ENCODE assay signal across 9 cellular contexts in genomic region chr1:151837197-151837596, GRCh38. TPM values are rescaled to one million over a fixed set of nuclear protein-coding genes. Genes with fewer than 3 reads are reported as not detected.
DNase-seq lines count a peak whose midpoint lies in the region; ATAC-seq and TF ChIP-seq lines count a peak whose summit lies in the region.
"Had no signal": no experiment of that assay in that cellular context is flagged by ENCODE, and none has a peak within 500 bp of the region (broad histone marks: within the 10 kb centered on the region; RNA-seq: fewer than 3 reads in every experiment).

No MANE protein-coding gene starts in this region.

- H3K9ac ChIP-seq in neuronal stem cell (ENCODE audit: low read depth, low read length, poor library complexity): no peak overlapping the region

- no peak overlapping the region for H2AFZ ChIP-seq in neuronal stem cell (ENCODE audit: low read length)

- H3K36me3 Mint-ChIP-seq in activated T-cell treated with anti-CD3 and anti-CD28 coated beads, Interleukin-2, amount 50 U/mL, for 24 hours (ENCODE audit: low read depth): peaks cover 28% of the 10 kb centered on the region
- peaks cover 3% of the 10 kb centered on the region for H3K36me3 Mint-ChIP-seq in stimulated activated naive CD8-positive, alpha-beta T cell treated with anti-CD3 and anti-CD28 coated beads, Interleukin-15, Interleukin-2, amounts not matched to agents 100 ng/mL and 50 ng/mL, for 24 hours (ENCODE audit: low read depth)

- no peak for TF ChIP-seq CTCF in VCaP (conservative IDR thresholded peaks at IDR 0.05)

- H3K4me3 Mint-ChIP-seq in activated T-cell treated with anti-CD3 and anti-CD28 coated beads, Interleukin-2, amount 50 U/mL, for 24 hours: peak overlapping the region; percentile 81
- H3K4me3 Mint-ChIP-seq in stimulated activated naive CD8-positive, alpha-beta T cell treated with anti-CD3 and anti-CD28 coated beads, Interleukin-15, Interleukin-2, amounts not matched to agents 100 ng/mL and 50 ng/mL, for 24 hours: peak overlapping the region; percentile 88

- H3K9me3 ChIP-seq in esophagus (ENCODE audit: control insufficient read depth in 2 of 2, insufficient read depth in 1 of 2, low read depth in 1 of 2, low read length in 1 of 2) (no peaks in the 10 kb centered on the region), neuronal stem cell (replicated peaks in 1 of 2; ENCODE audit: control insufficient read depth in 2 of 2, insufficient read depth in 1 of 2, low read depth in 1 of 2, low read length in 2 of 2) (peaks cover 0 to 6% of the 10 kb centered on the region in 2 donors)

- H3K27ac Mint-ChIP-seq in activated T-cell treated with anti-CD3 and anti-CD28 coated beads, Interleukin-2, amount 50 U/mL, for 24 hours: peak overlapping the region; percentile 93
- H3K27ac Mint-ChIP-seq in stimulated activated naive CD8-positive, alpha-beta T cell treated with anti-CD3 and anti-CD28 coated beads, Interleukin-15, Interleukin-2, amounts not matched to agents 100 ng/mL and 50 ng/mL, for 24 hours: peak overlapping the region; percentile 90

- H3K27me3 Mint-ChIP-seq in activated T-cell treated with anti-CD3 and anti-CD28 coated beads, Interleukin-2, amount 50 U/mL, for 24 hours: no peaks in the 10 kb centered on the region
- no peaks in the 10 kb centered on the region for H3K27me3 Mint-ChIP-seq in stimulated activated naive CD8-positive, alpha-beta T cell treated with anti-CD3 and anti-CD28 coated beads, Interleukin-15, Interleukin-2, amounts not matched to agents 100 ng/mL and 50 ng/mL, for 24 hours

- no peaks in the 10 kb centered on the region for H3K79me1 ChIP-seq in neuronal stem cell (ENCODE audit: low read depth, low read length)

- H2BK15ac ChIP-seq in neuronal stem cell (ENCODE audit: low read length): no peak overlapping the region

- H3K27ac ChIP-seq in VCaP: peak overlapping the region; percentile 99
- peak overlapping the region; percentile 0 to 67 for H3K27ac ChIP-seq in esophagus (ENCODE audit: low read depth in 2 of 2, low read length in 1 of 2)
- H3K27ac ChIP-seq in neuronal stem cell (replicated peaks; ENCODE audit: low read length): no peak overlapping the region

- no peak overlapping the region for H3K4ac ChIP-seq in neuronal stem cell (ENCODE audit: low read length)

- no peak overlapping the region for H2BK12ac ChIP-seq in neuronal stem cell (ENCODE audit: low read length)

- 50 to 53% methylated on average over 3 of the region's 3 CpGs for WGBS in esophagus, 2 donors
- WGBS in neuronal stem cell (ENCODE audit: extremely low coverage in 2 of 2, insufficient read length in 2 of 2, insufficient replicate concordance in 1 of 2), 2 donors: no CpG with 5 or more reads among the region's 3 CpGs

- H3K4me3 ChIP-seq in esophagus (ENCODE audit: low read depth in 1 of 2, low read length in 2 of 2): no peak overlapping the region
- no peak overlapping the region for H3K4me3 ChIP-seq in neuronal stem cell (ENCODE audit: low read length in 2 of 2)

- H2BK5ac ChIP-seq in neuronal stem cell (ENCODE audit: low read length): no peak overlapping the region

- no peak for ATAC-seq in HG03097 (IDR thresholded peaks at IDR 0.05; ENCODE audit: low FRiP score, unreplicated experiment)

- no peaks in the 10 kb centered on the region for H3K9me3 Mint-ChIP-seq in activated T-cell treated with anti-CD3 and anti-CD28 coated beads, Interleukin-2, amount 50 U/mL, for 24 hours
- H3K9me3 Mint-ChIP-seq in stimulated activated naive CD8-positive, alpha-beta T cell treated with anti-CD3 and anti-CD28 coated beads, Interleukin-15, Interleukin-2, amounts not matched to agents 100 ng/mL and 50 ng/mL, for 24 hours: no peaks in the 10 kb centered on the region

- no peak overlapping the region for H3K4me2 ChIP-seq in neuronal stem cell (ENCODE audit: insufficient read depth, low read length, poor library complexity, severe bottlenecking)

- no peak overlapping the region for H2BK120ac ChIP-seq in neuronal stem cell (ENCODE audit: low read depth, low read length)

- peak; percentile 49 for DNase-seq in activated T-cell treated with anti-CD3 and anti-CD28 coated beads, Interleukin-2, amount 50 U/mL, for 24 hours
- DNase-seq in activated T-cell treated with anti-CD3 and anti-CD28 coated beads, Interleukin-2, amount 50 U/mL, for 1 hour: no peak
- DNase-seq in NCI-H345 (lab: John Stamatoyannopoulos, UW) (no peak), neuronal stem cell (ENCODE audit: low spot score) (no peak)
- DNase-seq: T1000 had no signal

- no peak overlapping the region for H4K8ac ChIP-seq in neuronal stem cell (ENCODE audit: low read depth, low read length)

- H3K4me1 Mint-ChIP-seq in activated T-cell treated with anti-CD3 and anti-CD28 coated beads, Interleukin-2, amount 50 U/mL, for 24 hours (ENCODE audit: low read depth): peaks cover 77% of the 10 kb centered on the region
- H3K4me1 Mint-ChIP-seq in stimulated activated naive CD8-positive, alpha-beta T cell treated with anti-CD3 and anti-CD28 coated beads, Interleukin-15, Interleukin-2, amounts not matched to agents 100 ng/mL and 50 ng/mL, for 24 hours (ENCODE audit: low read depth): peaks cover 73% of the 10 kb centered on the region

- H3K36me3 ChIP-seq in esophagus (ENCODE audit: control insufficient read depth in 2 of 2, insufficient read depth in 2 of 2, low read length in 1 of 2): no peaks in the 10 kb centered on the region
- H3K36me3 ChIP-seq in neuronal stem cell (replicated peaks in 1 of 2; ENCODE audit: control insufficient read depth in 2 of 2, insufficient read depth in 2 of 2, low read length in 2 of 2): no peaks in the 10 kb centered on the region

- H4K91ac ChIP-seq in neuronal stem cell (ENCODE audit: low read depth, low read length, poor library complexity): no peak overlapping the region

- H3K4me1 ChIP-seq in esophagus (ENCODE audit: control insufficient read depth in 2 of 2, insufficient read depth in 2 of 2, low read length in 1 of 2): peaks cover 0 to 22% of the 10 kb centered on the region in 2 donors
- H3K4me1 ChIP-seq in neuronal stem cell (ENCODE audit: control insufficient read depth in 2 of 2, insufficient read depth in 1 of 2, low read depth in 1 of 2, low read length in 2 of 2): peaks cover 8 to 16% of the 10 kb centered on the region in 2 donors

- no peak overlapping the region for H3K14ac ChIP-seq in neuronal stem cell (ENCODE audit: low read length)

- no peaks in the 10 kb centered on the region for H3K27me3 ChIP-seq in esophagus (ENCODE audit: control insufficient read depth in 1 of 2, insufficient read depth in 2 of 2, low read length in 2 of 2)
- peaks cover 22 to 85% (median 42%) of the 10 kb centered on the region in 3 experiments for H3K27me3 ChIP-seq in neuronal stem cell (ENCODE audit: control insufficient read depth in 3 of 3, insufficient read depth in 3 of 3, low read depth in 1 of 3, low read length in 3 of 3)

- no peak overlapping the region for H2AK5ac ChIP-seq in neuronal stem cell (ENCODE audit: low read depth, low read length)

- H3K18ac ChIP-seq in neuronal stem cell (ENCODE audit: low read length): no peak overlapping the region

- H3K23ac ChIP-seq in neuronal stem cell (ENCODE audit: low read depth, low read length, poor library complexity): no peak overlapping the region

RNA-seq across cellular contexts. Expression of gene C2CD4D, which starts 2.4 kb away (rescaled TPM):
- under 1 TPM; 0.12 to 0.19 TPM for polyA plus RNA-seq in esophagus
- polyA plus RNA-seq in neuronal stem cell (2013, experiment 1 of 2): 0.17 TPM
- 0.17 TPM for polyA plus RNA-seq in neuronal stem cell (2013, experiment 2 of 2)

RNA-seq across cellular contexts. Expression of gene RORC, which starts 5.6 kb away (rescaled TPM):
- 1 to 10 TPM; 1.5 to 3.4 TPM for polyA plus RNA-seq in esophagus
- polyA plus RNA-seq in neuronal stem cell (2013, experiment 1 of 2): 0.01 TPM
- 0.01 TPM for polyA plus RNA-seq in neuronal stem cell (2013, experiment 2 of 2)

RNA-seq across cellular contexts. Expression of gene THEM5, which starts 16.3 kb away (rescaled TPM):
- 1 to 10 TPM; 1.5 to 1.7 TPM for polyA plus RNA-seq in esophagus
- polyA plus RNA-seq in neuronal stem cell (2013, experiment 1 of 2): not detected
- polyA plus RNA-seq in neuronal stem cell (2013, experiment 2 of 2): not detected

RNA-seq across cellular contexts. Expression of gene LINGO4, which starts 32.0 kb away (rescaled TPM):
- polyA plus RNA-seq in esophagus: under 1 TPM in 1 of 2 donors, not detected in 1; 0.08 TPM
- polyA plus RNA-seq in neuronal stem cell (2013, experiment 1 of 2): not detected
- polyA plus RNA-seq in neuronal stem cell (2013, experiment 2 of 2): not detected

RNA-seq across cellular contexts. Expression of gene TDRKH, which starts 46.9 kb away (rescaled TPM):
- 1 to 10 TPM; 1.1 to 1.5 TPM for polyA plus RNA-seq in esophagus
- polyA plus RNA-seq in neuronal stem cell (2013, experiment 1 of 2): 16.6 TPM
- polyA plus RNA-seq in neuronal stem cell (2013, experiment 2 of 2): 15.8 TPM
